Comparison of ENCODE assay signal across 9 cellular contexts in genomic region chr3:8657804-8658311, GRCh38. TPM values are rescaled to one million over a fixed set of nuclear protein-coding genes. Genes with fewer than 3 reads are reported as not detected.
A peak's percentile ranks its signal among the peaks of the same experiment; 100 is the strongest.
DNase-seq lines count a peak whose midpoint lies in the region; ATAC-seq, FAIRE-seq and TF ChIP-seq lines count a peak whose summit lies in the region.
"Had no signal": no experiment of that assay in that cellular context is flagged by ENCODE, and none has a peak within 500 bp of the region (broad histone marks: within the 10 kb centered on the region; RNA-seq: fewer than 3 reads in every experiment).

No MANE protein-coding gene starts in this region.

- peak overlapping the region; percentile 3 to 17; a peak in 2 of 6 replicates for H3K27ac ChIP-seq in A549
- H3K27ac ChIP-seq in left ventricle myocardium inferior (replicated peaks): peak overlapping the region; percentile 89

- CTCF ChIA-PET in A549 (lab: Yijun Ruan, JAX): no interaction called here

- TF ChIP-seq EP300 in A549 (IDR thresholded peaks at IDR 0.05): no peak

- H3K27me3 ChIP-seq in left ventricle myocardium inferior (ENCODE audit: low read depth): no peaks in the 10 kb centered on the region

- peak overlapping the region; percentile 50 for H3K4me2 ChIP-seq in A549

- FAIRE-seq in A549 (lab: Jason Lieb, UNC): no peak

- H3K27me3 Mint-ChIP-seq in naive thymus-derived CD8-positive, alpha-beta T cell: peaks cover 0 to 39% (median 31%) of the 10 kb centered on the region in 5 donors

- intact Hi-C loops in left ventricle myocardium inferior (cut with micrococcal nuclease): no loop called here

- H3K4me3 Mint-ChIP-seq in naive thymus-derived CD8-positive, alpha-beta T cell: no peak overlapping the region
- H3K4me3 Mint-ChIP-seq: activated naive CD8-positive, alpha-beta T cell had no signal

- peaks cover 0 to 23% (median 0%) of the 10 kb centered on the region in 4 donors for H3K4me1 Mint-ChIP-seq in naive thymus-derived CD8-positive, alpha-beta T cell

- H3K36me3 Mint-ChIP-seq in naive thymus-derived CD8-positive, alpha-beta T cell: no peaks in the 10 kb centered on the region
- H3K36me3 Mint-ChIP-seq: activated naive CD8-positive, alpha-beta T cell had no signal

- no peaks in the 10 kb centered on the region for H3K36me3 ChIP-seq in left ventricle myocardium inferior

- no peak overlapping the region for H3K27ac Mint-ChIP-seq in naive thymus-derived CD8-positive, alpha-beta T cell
- H3K27ac Mint-ChIP-seq: activated naive CD8-positive, alpha-beta T cell had no signal

- peaks cover 0 to 8% (median 3%) of the 10 kb centered on the region in 9 donors for H3K9me3 Mint-ChIP-seq in naive thymus-derived CD8-positive, alpha-beta T cell

- no peaks in the 10 kb centered on the region for H3K9me3 ChIP-seq in A549
- peaks cover 8% of the 10 kb centered on the region for H3K9me3 ChIP-seq in left ventricle myocardium inferior (replicated peaks)

- no peak for TF ChIP-seq CTCF in A549 (IDR thresholded peaks at IDR 0.05)
- no peak for TF ChIP-seq CTCF in left ventricle myocardium inferior (IDR thresholded peaks at IDR 0.05; ENCODE audit: borderline replicate concordance)

- no peak for TF ChIP-seq POLR2A in A549 (IDR thresholded peaks at IDR 0.05; ENCODE audit: low read length)

- POLR2A ChIA-PET in A549 (lab: Yijun Ruan, JAX): no interaction called here
- POLR2A ChIA-PET in naive thymus-derived CD8-positive, alpha-beta T cell (lab: Charles Lee): no interaction called here

- DNase-seq in A549 (ENCODE audit: low read depth in 1 of 2, low spot score in 1 of 2) (no peak), left ventricle myocardium inferior (no peak), epidermal melanocyte (ENCODE audit: insufficient read length, low spot score) (no peak), UCSD-AML1 (lab: John Stamatoyannopoulos, UW; ENCODE audit: unreplicated experiment) (no peak)
- no peak for DNase-seq in naive thymus-derived CD8-positive, alpha-beta T cell
- no peak for DNase-seq in stimulated activated CD4-positive, alpha-beta T cell treated with anti-CD3 and anti-CD28 coated beads, Interleukin-1b, Interleukin-23, amount 100 ng/mL, for 48 hours

- ATAC-seq in A549: peak in 1 of 2 experiments; percentile 16; a peak in 3 of 6 replicates
- ATAC-seq in GM21390 (IDR thresholded peaks at IDR 0.05; ENCODE audit: unreplicated experiment): peak; percentile 34
- peak; percentile 42 for ATAC-seq in HG03558 (IDR thresholded peaks at IDR 0.05; ENCODE audit: extremely low read depth, unreplicated experiment)
- ATAC-seq in naive thymus-derived CD8-positive, alpha-beta T cell: no peak

- peaks cover 24% of the 10 kb centered on the region for H3K4me1 ChIP-seq in A549
- peaks cover 51% of the 10 kb centered on the region for H3K4me1 ChIP-seq in left ventricle myocardium inferior

- no peak for TF ChIP-seq RAD21 in A549 (conservative IDR thresholded peaks at IDR 0.05 in 1 of 2, IDR thresholded peaks at IDR 0.05 in 1 of 2)

- no peak overlapping the region for H3K4me3 ChIP-seq in A549
- peak overlapping the region; percentile 28 for H3K4me3 ChIP-seq in left ventricle myocardium inferior

- WGBS in A549 (ENCODE audit: missing lambda C conversion rate): 80% methylated on average over 8 of the region's 8 CpGs

TF ChIP-seq in A549, 52 proteins besides CTCF, POLR2A, EP300 and RAD21:
- TF ChIP-seq ZFP36 (IDR thresholded peaks at IDR 0.05; ENCODE audit: borderline replicate concordance, partially characterized antibody) (peak; percentile 25), FOXS1 (CRISPR knock-in tag; IDR thresholded peaks at IDR 0.05) (no peak)

RNA-seq across cellular contexts. Expression of gene SSUH2, which starts 13.3 kb away (rescaled TPM):
- polyA plus RNA-seq in A549 (2011; rRNA removed): 0.59 and 0.86 TPM in 2 replicates
- polyA plus RNA-seq in A549 (2012; cell fraction: cytosol; rRNA removed): 0.52 and 0.54 TPM in 2 replicates
- 3.9 and 4.6 TPM in 2 replicates for polyA plus RNA-seq in A549 (2012; cell fraction: nucleus; rRNA removed)
- polyA plus RNA-seq in A549 (2017; fragmentation: RNase III; extraction: RNeasy Plus Mini Kit Qiagen cat#74134 plus additional on column Dnase treatment): 0.35 to 0.56 TPM (median 0.47 TPM) in 3 replicates
- polyA minus RNA-seq in A549 (2011; rRNA and poly(A)+ RNA removed): 0.99 and 2.3 TPM in 2 replicates
- total RNA-seq in left ventricle myocardium inferior: 1.1 TPM
- total RNA-seq in naive thymus-derived CD8-positive, alpha-beta T cell: not detected
- not detected for polyA plus RNA-seq in naive thymus-derived CD8-positive, alpha-beta T cell

Comparison
In these comparisons a context has a peak if more than half of its experiments do, and no peak if none do; other contexts are left out.
1. ATAC-seq: peak in GM21390 (single experiment) and HG03558 (single experiment); none in naive thymus-derived CD8-positive, alpha-beta T cell (0 of 2).